In genomic region chr14:49692895-49693737, GRCh38 we compare ENCODE assay signal across 8 cellular contexts. TPM values are rescaled to one million over a fixed set of nuclear protein-coding genes. Genes with fewer than 3 reads are reported as not detected.
DNase-seq lines count a peak whose midpoint lies in the region; ATAC-seq and TF ChIP-seq lines count a peak whose summit lies in the region.

Gene KLHDC1, plus strand, starts transcription at chr14:49693120. Its CDS starts 75 bp downstream, at chr14:49693195.

- H3K4me1 ChIP-seq in DOHH2 (ENCODE audit: control insufficient read depth, low read length): peaks cover 33% of the 10 kb centered on the region
- H3K4me1 ChIP-seq in foreskin keratinocyte: no peaks in the 10 kb centered on the region
- H3K4me1 ChIP-seq in neuron (ENCODE audit: insufficient read depth, low read length): no peaks in the 10 kb centered on the region
- H3K4me1 ChIP-seq in stomach smooth muscle (ENCODE audit: control insufficient read depth, insufficient read depth, low read length): peaks cover 4% of the 10 kb centered on the region

- H3K9ac ChIP-seq in stomach smooth muscle (ENCODE audit: low read length in 2 of 2): peak within 1 kb of the TSS; percentile 58 to 63

- ATAC-seq in GM21825 (IDR thresholded peaks at IDR 0.05; ENCODE audit: unreplicated experiment) (peak; percentile 59), foreskin keratinocyte (peak; percentile 61)

- H3F3A ChIP-seq in DOHH2 (ENCODE audit: control insufficient read depth, insufficient read depth): peaks cover 24% of the 10 kb centered on the region

- H3K79me2 ChIP-seq in DOHH2 (ENCODE audit: control insufficient read depth, low read length): peaks cover 9% of the 10 kb centered on the region

- H3K9me2 ChIP-seq in DOHH2 (replicated peaks; ENCODE audit: control insufficient read depth, low read length): no peaks in the 10 kb centered on the region

- DNase-seq in LHCN-M2 (ENCODE audit: low read depth) (peak; percentile 71), foreskin keratinocyte (peak; percentile 15 to 34)
- peak; percentile 63 for DNase-seq in activated gamma-delta T cell treated with anti-CD3 and anti-CD28 coated beads, Interleukin-2, amount 50 U/mL, for 16 hours (ENCODE audit: low read depth)

- no peaks in the 10 kb centered on the region for H4K20me1 ChIP-seq in DOHH2 (ENCODE audit: control insufficient read depth, insufficient read depth, low read depth, low read length)

- no peaks in the 10 kb centered on the region for H3K9me3 ChIP-seq in DOHH2 (ENCODE audit: control insufficient read depth, insufficient read depth, low read length)
- peaks cover 3% of the 10 kb centered on the region for H3K9me3 ChIP-seq in neuron (ENCODE audit: low read length)
- H3K9me3 ChIP-seq in stomach smooth muscle (ENCODE audit: control insufficient read depth in 2 of 2, low read length in 2 of 2): no peaks in the 10 kb centered on the region

- H3K36me3 ChIP-seq in DOHH2 (ENCODE audit: control insufficient read depth, low read length): no peaks in the 10 kb centered on the region
- no peaks in the 10 kb centered on the region for H3K36me3 ChIP-seq in neuron (ENCODE audit: insufficient read depth, low read length)
- no peaks in the 10 kb centered on the region for H3K36me3 ChIP-seq in stomach smooth muscle (ENCODE audit: control insufficient read depth in 2 of 2, insufficient read depth in 2 of 2, low read length in 2 of 2)

- H3K27me3 ChIP-seq in DOHH2 (ENCODE audit: control insufficient read depth, low read length): no peaks in the 10 kb centered on the region
- no peaks in the 10 kb centered on the region for H3K27me3 ChIP-seq in foreskin keratinocyte
- H3K27me3 ChIP-seq in neuron (ENCODE audit: insufficient read depth, low read length): no peaks in the 10 kb centered on the region
- H3K27me3 ChIP-seq in stomach smooth muscle (ENCODE audit: control insufficient read depth in 1 of 2, insufficient read depth in 2 of 2, low read length in 2 of 2): no peaks in the 10 kb centered on the region

- H3K4me2 ChIP-seq in DOHH2 (ENCODE audit: low read length): peak within 1 kb of the TSS; percentile 78

- TF ChIP-seq CTCF in DOHH2 (IDR thresholded peaks at IDR 0.05; ENCODE audit: low read depth, low read length, poor library complexity, severe bottlenecking) (no peak), foreskin keratinocyte (conservative IDR thresholded peaks at IDR 0.05) (no peak)

- H3K27ac ChIP-seq in DOHH2 (ENCODE audit: low read depth, low read length) (peak within 1 kb of the TSS; percentile 20; the same call in 1 of the 2 replicates), foreskin keratinocyte (peak within 1 kb of the TSS; percentile 27), stomach smooth muscle (ENCODE audit: low read length) (peak within 1 kb of the TSS; percentile 92)

- TF ChIP-seq POLR2A in Raji (IDR thresholded peaks at IDR 0.05; ENCODE audit: insufficient read depth, low read depth, low read length): peak; percentile 49; the same call in 1 of the 2 replicates

- H3K4me3 ChIP-seq in DOHH2 (ENCODE audit: low read length) (peak within 1 kb of the TSS; percentile 79), neuron (ENCODE audit: low read length) (peak within 1 kb of the TSS; percentile 46), stomach smooth muscle (ENCODE audit: low read length in 2 of 2) (peak within 1 kb of the TSS; percentile 72 to 84)

- H2AFZ ChIP-seq in neuron (ENCODE audit: low read depth, low read length): peak within 1 kb of the TSS; percentile 69

RNA-seq across cellular contexts. Expression of gene KLHDC1, which starts in this region (rescaled TPM):
- total RNA-seq in LHCN-M2 (2014; rRNA removed) (1.9 and 2.1 TPM in 2 replicates), foreskin keratinocyte (0.49 and 0.71 TPM in 2 replicates)
- polyA plus RNA-seq in LHCN-M2 (2012): 0.72 TPM
- polyA plus RNA-seq in foreskin keratinocyte: 0.20 and 0.24 TPM in 2 replicates

Comparison
In these comparisons a context has a peak if more than half of its experiments do, and no peak if none do; other contexts are left out.
1. Peak in every context shown above with its lines: DNase-seq, ATAC-seq, H3K4me3 ChIP-seq and H3K27ac ChIP-seq.
2. Peak in DNase-seq, ATAC-seq and H3K27ac ChIP-seq in foreskin keratinocyte; RNA of the gene not detected or under 1 TPM.
3. H3K27ac ChIP-seq: peak in every context shown above with its lines; median percentile 92 in stomach smooth muscle; 27 in foreskin keratinocyte; 20 in DOHH2.